In the genomic region with DNA sequence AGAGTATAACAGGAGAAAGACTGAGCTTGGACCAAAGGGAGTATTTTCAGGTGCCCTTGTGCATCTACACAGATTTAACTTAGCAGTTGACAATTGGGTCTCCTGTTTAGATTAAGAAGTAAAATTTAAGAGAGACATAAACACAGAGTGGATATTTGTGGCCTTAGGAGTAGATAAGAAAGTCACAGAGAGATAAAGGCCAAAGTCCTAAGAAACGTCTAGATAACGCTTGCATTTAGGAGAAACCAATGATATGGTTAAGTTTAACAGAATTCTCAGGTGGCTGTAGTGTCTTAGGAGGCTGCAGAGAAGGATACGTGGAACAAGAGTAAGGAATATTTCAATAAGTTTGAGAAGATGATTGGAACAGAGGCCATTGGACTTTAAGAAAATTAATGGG, we compare ENCODE assay signal across 24 cellular contexts.
"Had no signal": no experiment of that assay in that cellular context is flagged by ENCODE, and none has a peak within 500 bp of the region (broad histone marks: within the 10 kb centered on the region; RNA-seq: fewer than 3 reads in every experiment).

No MANE protein-coding gene starts in this region.

- H3K4me1 Mint-ChIP-seq: central memory CD8-positive, alpha-beta T cell; stimulated activated effector memory CD8-positive, alpha-beta T cell treated with anti-CD3 and anti-CD28 coated beads, Interleukin-12 subunit alpha, Interleukin-12 subunit beta, amount 100 ng/mL, for 72 hours had no signal

- DNase-seq: activated CD4-positive, alpha-beta T cell treated with anti-CD3 and anti-CD28 coated beads for 4 hours; activated CD4-positive, alpha-beta T cell treated with anti-CD3 and anti-CD28 coated beads, Interleukin-2, amount 50 U/mL, for 48 hours; activated CD4-positive, CD25-positive, alpha-beta regulatory T cell; activated naive CD4-positive, alpha-beta T cell treated with Interleukin-2 at 50 U/mL for 16 hours; activated naive CD8-positive, alpha-beta T cell treated with anti-CD3 and anti-CD28 coated beads for 36 hours; activated T-cell treated with anti-CD3 and anti-CD28 coated beads, Interleukin-2, amount 50 U/mL, for 48 hours; effector memory CD8-positive, alpha-beta T cell; head of caudate nucleus; islet precursor cell; left cardiac atrium; naive thymus-derived CD4-positive, alpha-beta T cell; psoas muscle; stimulated activated CD4-positive, alpha-beta T cell treated with anti-CD3 and anti-CD28 coated beads, Interleukin-2, amount 100 ng/mL, for 24 hours; T1000; testis; trophoblast cell had no signal

- H3K4me1 ChIP-seq: breast epithelium, psoas muscle, right atrium auricular region, testis had no signal

- ATAC-seq: effector memory CD8-positive, alpha-beta T cell; gastroesophageal sphincter; left cardiac atrium; naive thymus-derived CD4-positive, alpha-beta T cell; psoas muscle; stimulated activated effector memory CD8-positive, alpha-beta T cell treated with anti-CD3 and anti-CD28 coated beads, Interleukin-12 subunit alpha, Interleukin-12 subunit beta, amount 100 ng/mL, for 72 hours had no signal

- H3K27me3 ChIP-seq: breast epithelium, gastroesophageal sphincter, right atrium auricular region, testis had no signal

- H3K9me3 Mint-ChIP-seq: activated naive CD8-positive, alpha-beta T cell treated with anti-CD3 and anti-CD28 coated beads for 36 hours; central memory CD8-positive, alpha-beta T cell; effector memory CD8-positive, alpha-beta T cell; memory B cell; naive thymus-derived CD4-positive, alpha-beta T cell; stimulated activated effector memory CD8-positive, alpha-beta T cell treated with anti-CD3 and anti-CD28 coated beads, Interleukin-12 subunit alpha, Interleukin-12 subunit beta, amount 100 ng/mL, for 72 hours; T-helper 1 cell treated with Interleukin-12 subunit alpha and Interleukin-12 subunit beta and Interleukin-4 antibody, amounts not matched to agents 30 μg/mL and 1 μg/mL, for 36 hours had no signal

- H3K27me3 Mint-ChIP-seq: activated naive CD8-positive, alpha-beta T cell treated with anti-CD3 and anti-CD28 coated beads for 36 hours had no signal

- H3K4me3 ChIP-seq: breast epithelium, gastroesophageal sphincter, psoas muscle, right atrium auricular region, testis had no signal

- H3K27ac ChIP-seq: breast epithelium, epithelial cell of prostate, psoas muscle, right atrium auricular region, testis had no signal

- H3K27ac Mint-ChIP-seq: activated naive CD8-positive, alpha-beta T cell treated with anti-CD3 and anti-CD28 coated beads for 36 hours; effector memory CD8-positive, alpha-beta T cell; memory B cell; stimulated activated effector memory CD8-positive, alpha-beta T cell treated with anti-CD3 and anti-CD28 coated beads, Interleukin-12 subunit alpha, Interleukin-12 subunit beta, amount 100 ng/mL, for 72 hours; T-helper 1 cell treated with Interleukin-12 subunit alpha and Interleukin-12 subunit beta and Interleukin-4 antibody, amounts not matched to agents 30 μg/mL and 1 μg/mL, for 36 hours had no signal

- H3K36me3 Mint-ChIP-seq: activated naive CD8-positive, alpha-beta T cell treated with anti-CD3 and anti-CD28 coated beads for 36 hours; memory B cell; naive thymus-derived CD4-positive, alpha-beta T cell; stimulated activated effector memory CD8-positive, alpha-beta T cell treated with anti-CD3 and anti-CD28 coated beads, Interleukin-12 subunit alpha, Interleukin-12 subunit beta, amount 100 ng/mL, for 72 hours had no signal

- H3K36me3 ChIP-seq: breast epithelium, gastroesophageal sphincter, right atrium auricular region had no signal

- H3K4me3 Mint-ChIP-seq: activated naive CD8-positive, alpha-beta T cell treated with anti-CD3 and anti-CD28 coated beads for 36 hours; central memory CD8-positive, alpha-beta T cell; effector memory CD8-positive, alpha-beta T cell; memory B cell; stimulated activated effector memory CD8-positive, alpha-beta T cell treated with anti-CD3 and anti-CD28 coated beads, Interleukin-12 subunit alpha, Interleukin-12 subunit beta, amount 100 ng/mL, for 72 hours; T-helper 1 cell treated with Interleukin-12 subunit alpha and Interleukin-12 subunit beta and Interleukin-4 antibody, amounts not matched to agents 30 μg/mL and 1 μg/mL, for 36 hours had no signal

- H3K9me3 ChIP-seq: breast epithelium, gastroesophageal sphincter, psoas muscle, right atrium auricular region, testis had no signal
